In genomic region chr1:12153181-12153785, GRCh38 we compare ENCODE assay signal across 9 cellular contexts. TPM values are rescaled to one million over a fixed set of nuclear protein-coding genes. Genes with fewer than 3 reads are reported as not detected.
DNase-seq lines count a peak whose midpoint lies in the region; ATAC-seq and TF ChIP-seq lines count a peak whose summit lies in the region.
"Had no signal": no experiment of that assay in that cellular context is flagged by ENCODE, and none has a peak within 500 bp of the region (broad histone marks: within the 10 kb centered on the region; RNA-seq: fewer than 3 reads in every experiment).

No MANE protein-coding gene starts in this region.

- POLR2A ChIA-PET in activated CD4-positive, alpha-beta T cell treated with anti-CD3 and anti-CD28 coated beads for 36 hours (lab: Charles Lee): interaction anchor here (1.4 kb wide), 1 partner anchor 245 kb away, joined by 3 read pairs; no protein-coding TSS in a partner anchor

- peaks cover 14% of the 10 kb centered on the region for H3K36me3 Mint-ChIP-seq in activated CD4-positive, alpha-beta T cell treated with anti-CD3 and anti-CD28 coated beads for 36 hours (ENCODE audit: low read depth)

- no peaks in the 10 kb centered on the region for H3K9me3 ChIP-seq in effector memory CD4-positive, alpha-beta T cell (ENCODE audit: control insufficient read depth, low read length)
- H3K9me3 ChIP-seq: A549 had no signal

- intact Hi-C loops in activated CD4-positive, alpha-beta T cell treated with anti-CD3 and anti-CD28 coated beads for 36 hours (cut with DNase I, micrococcal nuclease): no loop called here

- DNase-seq in activated CD4-positive, alpha-beta T cell treated with anti-CD3 and anti-CD28 coated beads for 36 hours: peak; percentile 50
- no peak for DNase-seq in activated CD4-positive, alpha-beta T cell treated with anti-CD3 and anti-CD28 coated beads, Interleukin-2, amount 50 U/mL, for 1 hour
- peak; percentile 75 for DNase-seq in OCI-M1 (lab: John Stamatoyannopoulos, UW)
- DNase-seq in effector memory CD4-positive, alpha-beta T cell: peak; percentile 42 to 57 (median 52)
- DNase-seq in omental fat pad (ENCODE audit: low spot score): no peak
- no peak for DNase-seq in NCI-H187 (lab: John Stamatoyannopoulos, UW)
- DNase-seq in stimulated activated CD4-positive, alpha-beta T cell treated with anti-CD3 and anti-CD28 coated beads, Interleukin-4, amount 100 ng/mL, for 1 hour: no peak
- DNase-seq in GM19240 (ENCODE audit: insufficient read length, low spot score): no peak

- H3K27me3 Mint-ChIP-seq in activated CD4-positive, alpha-beta T cell treated with anti-CD3 and anti-CD28 coated beads for 36 hours: no peaks in the 10 kb centered on the region

- H3K27me3 ChIP-seq in effector memory CD4-positive, alpha-beta T cell (replicated peaks; ENCODE audit: control insufficient read depth, insufficient read depth, low read length, poor library complexity, severe bottlenecking): no peaks in the 10 kb centered on the region

- H3K4me3 ChIP-seq in effector memory CD4-positive, alpha-beta T cell (ENCODE audit: insufficient read depth, low read depth, low read length, poor library complexity, severe bottlenecking): no peak overlapping the region
- H3K4me3 ChIP-seq: A549 had no signal

- H3K4me3 Mint-ChIP-seq in activated CD4-positive, alpha-beta T cell treated with anti-CD3 and anti-CD28 coated beads for 36 hours: no peak overlapping the region

- H3K27ac Mint-ChIP-seq in activated CD4-positive, alpha-beta T cell treated with anti-CD3 and anti-CD28 coated beads for 36 hours: peak overlapping the region; percentile 56

- no peak for ATAC-seq in activated CD4-positive, alpha-beta T cell treated with anti-CD3 and anti-CD28 coated beads for 36 hours
- ATAC-seq in omental fat pad (ENCODE audit: low FRiP score): peak; percentile 37

- H3K36me3 ChIP-seq in effector memory CD4-positive, alpha-beta T cell (ENCODE audit: control insufficient read depth, insufficient read depth, low read length): no peaks in the 10 kb centered on the region

- CTCF ChIA-PET in activated CD4-positive, alpha-beta T cell treated with anti-CD3 and anti-CD28 coated beads for 36 hours (lab: Charles Lee): interaction anchor here (1.4 to 2.1 kb wide), 2 partner anchors 29 to 59 kb away, joined by 4 to 10 read pairs; no protein-coding TSS in a partner anchor

- H3K9me3 Mint-ChIP-seq in activated CD4-positive, alpha-beta T cell treated with anti-CD3 and anti-CD28 coated beads for 36 hours (ENCODE audit: low read depth): peaks cover 15% of the 10 kb centered on the region

- peaks cover 82% of the 10 kb centered on the region for H3K4me1 ChIP-seq in effector memory CD4-positive, alpha-beta T cell (ENCODE audit: control insufficient read depth, insufficient read depth, low read length, poor library complexity, severe bottlenecking)

- H3K27ac ChIP-seq in effector memory CD4-positive, alpha-beta T cell (ENCODE audit: insufficient read depth, low read length, poor library complexity, severe bottlenecking): peak overlapping the region; percentile 69
- H3K27ac ChIP-seq: A549 had no signal

- no peak for TF ChIP-seq CTCF in omental fat pad (IDR thresholded peaks at IDR 0.05)

- H3K4me1 Mint-ChIP-seq in activated CD4-positive, alpha-beta T cell treated with anti-CD3 and anti-CD28 coated beads for 36 hours: peaks cover 85% of the 10 kb centered on the region

RNA-seq across cellular contexts. Expression of gene TNFRSF1B, which starts 13.5 kb away (rescaled TPM):
- total RNA-seq in activated CD4-positive, alpha-beta T cell treated with anti-CD3 and anti-CD28 coated beads for 36 hours: 100 to 1,000 TPM; 107 to 116 TPM
- total RNA-seq in omental fat pad: 100 to 1,000 TPM in 2 of 4 donors, 10 to 100 TPM in 2; 34.0 to 122 (median 84.5) TPM

Comparison
In these comparisons a context has a peak if more than half of its experiments do, and no peak if none do; other contexts are left out.
1. DNase-seq: peak in activated CD4-positive, alpha-beta T cell treated with anti-CD3 and anti-CD28 coated beads for 36 hours (single experiment), OCI-M1 (single experiment) and effector memory CD4-positive, alpha-beta T cell (3 of 3); none in activated CD4-positive, alpha-beta T cell treated with anti-CD3 and anti-CD28 coated beads, Interleukin-2, amount 50 U/mL, for 1 hour (single experiment), omental fat pad (single experiment), NCI-H187 (0 of 2), stimulated activated CD4-positive, alpha-beta T cell treated with anti-CD3 and anti-CD28 coated beads, Interleukin-4, amount 100 ng/mL, for 1 hour (single experiment) and GM19240 (single experiment).